In genomic region chr5:123813937-123814624, GRCh38 we compare ENCODE assay signal across 8 cellular contexts.
DNase-seq lines count a peak whose midpoint lies in the region; ATAC-seq, FAIRE-seq and TF ChIP-seq lines count a peak whose summit lies in the region.
"Had no signal": no experiment of that assay in that cellular context is flagged by ENCODE, and none has a peak within 500 bp of the region (broad histone marks: within the 10 kb centered on the region; RNA-seq: fewer than 3 reads in every experiment).

No MANE protein-coding gene starts in this region.

- TF ChIP-seq CTCF in dorsolateral prefrontal cortex (IDR thresholded peaks at IDR 0.05 in 54 of 56, conservative IDR thresholded peaks at IDR 0.05 in 2 of 56; ENCODE audit: low read depth in 1 of 56, partially characterized antibody in 56 of 56) (no peak), pancreas (IDR thresholded peaks at IDR 0.05) (no peak)

- peak overlapping the region; percentile 21 for H3K4me2 ChIP-seq in GM23248 (ENCODE audit: unreplicated experiment)

- H3F3A ChIP-seq in GM23248 (ENCODE audit: insufficient read depth), result peaks cover 6% of the 10 kb centered on the region; the same call in 1 of the 2 replicates

- no peaks in the 10 kb centered on the region for H3K9me2 ChIP-seq in GM23248 (ENCODE audit: insufficient read depth)

- ATAC-seq in pancreas (peak in 3 of 4 donors; percentile 54 to 77 (median 68)), HG03520 (IDR thresholded peaks at IDR 0.05; ENCODE audit: unreplicated experiment) (no peak), GM21825 (IDR thresholded peaks at IDR 0.05; ENCODE audit: unreplicated experiment) (no peak)

- H3K36me3 ChIP-seq in GM23248 (ENCODE audit: low read depth) (no peaks in the 10 kb centered on the region), pancreas (no peaks in the 10 kb centered on the region)

- H4K20me1 ChIP-seq in GM23248 (ENCODE audit: insufficient read depth), result no peaks in the 10 kb centered on the region

- H3K27ac ChIP-seq in GM23248 (no peak overlapping the region), dorsolateral prefrontal cortex (peak overlapping the region in 49 of 59 donors; percentile 1 to 78 (median 55)), pancreas (no peak overlapping the region)
- H3K27ac ChIP-seq: skin epidermis had no signal

- H3K9ac ChIP-seq in GM23248, result no peak overlapping the region

- DNase-seq in GM23248 (peak; percentile 35), NCI-H345 treated with DMSO at 0.1 percent for 48 hours (lab: John Stamatoyannopoulos, UW; ENCODE audit: unreplicated experiment) (peak; percentile 61), dorsolateral prefrontal cortex (no peak), pancreas (no peak)
- no peak for DNase-seq in stimulated activated CD4-positive, alpha-beta T cell treated with anti-CD3 and anti-CD28 coated beads, Interleukin-4, amount 100 ng/mL, for 4 hours

- no peaks in the 10 kb centered on the region for H3K79me2 ChIP-seq in GM23248 (ENCODE audit: insufficient read depth)

- H3K4me3 ChIP-seq in GM23248, result no peak overlapping the region
- peak overlapping the region in 52 of 59 donors; percentile 2 to 57 (median 26) for H3K4me3 ChIP-seq in dorsolateral prefrontal cortex
- no peak overlapping the region for H3K4me3 ChIP-seq in pancreas
- H3K4me3 ChIP-seq: skin epidermis had no signal

- H2AFZ ChIP-seq in GM23248, result no peak overlapping the region

- H3K4me1 ChIP-seq in GM23248 (ENCODE audit: insufficient read depth) (peaks cover 10% of the 10 kb centered on the region), pancreas (peaks cover 0 to 26% (median 8%) of the 10 kb centered on the region in 3 donors)

- in situ Hi-C loops in GM23248 (cut with MboI), result no loop called here

- 65 to 73% methylated on average over 10 of the region's 10 CpGs for WGBS in GM23248 (ENCODE audit: low coverage in 1 of 2, low lambda C conversion rate in 2 of 2, missing lambda C conversion rate in 2 of 2), 2 experiments
- 51 to 55% methylated on average over 10 of the region's 10 CpGs for WGBS in pancreas, 2 donors

- H3K27me3 ChIP-seq in GM23248 (replicated peaks; ENCODE audit: insufficient read depth), result no peaks in the 10 kb centered on the region
- no peaks in the 10 kb centered on the region for H3K27me3 ChIP-seq in dorsolateral prefrontal cortex
- H3K27me3 ChIP-seq in pancreas, result no peaks in the 10 kb centered on the region

- no peak for FAIRE-seq in pancreas (lab: Jason Lieb, UNC)

- no peaks in the 10 kb centered on the region for H3K9me3 ChIP-seq in GM23248 (ENCODE audit: low read depth)
- H3K9me3 ChIP-seq in pancreas, result no peaks in the 10 kb centered on the region

- intact Hi-C loops in dorsolateral prefrontal cortex (cut with DNase I), result loop anchor here in 1 of 2 donors (5.0 kb wide), 1 partner anchor 58 kb away; no protein-coding TSS in a partner anchor
- intact Hi-C loops in pancreas (cut with DNase I), result no loop called here

Comparison
In these comparisons a context has a peak if more than half of its experiments do, and no peak if none do; other contexts are left out.
1. DNase-seq: peak in GM23248 (single experiment) and NCI-H345 treated with DMSO at 0.1 percent for 48 hours (single experiment); none in dorsolateral prefrontal cortex (0 of 10), pancreas (0 of 6) and stimulated activated CD4-positive, alpha-beta T cell treated with anti-CD3 and anti-CD28 coated beads, Interleukin-4, amount 100 ng/mL, for 4 hours (0 of 2).
2. H3K27ac ChIP-seq: peak in dorsolateral prefrontal cortex (49 of 59); none in GM23248 (single experiment) and pancreas (0 of 4).
3. H3K4me3 ChIP-seq: peak in dorsolateral prefrontal cortex (52 of 59); none in GM23248 (single experiment) and pancreas (0 of 4).
4. ATAC-seq: peak in pancreas (3 of 4); none in HG03520 (single experiment) and GM21825 (single experiment).